ENCODE assay signal across 18 cellular contexts in genomic region chr10:124644771-124645170, GRCh38.
DNase-seq lines count a peak whose midpoint lies in the region; ATAC-seq and TF ChIP-seq lines count a peak whose summit lies in the region.
"Had no signal": no experiment of that assay in that cellular context is flagged by ENCODE, and none has a peak within 500 bp of the region (broad histone marks: within the 10 kb centered on the region; RNA-seq: fewer than 3 reads in every experiment).

No MANE protein-coding gene starts in this region.

- no peak overlapping the region for H3K9ac ChIP-seq in smooth muscle cell (ENCODE audit: low read depth)

- peak overlapping the region in 1 of 2 donors; percentile 3 for H3K4me3 Mint-ChIP-seq in stimulated activated naive B cell treated with anti-CD40 and anti-IgM and Interleukin-4, amounts not matched to agents 10 μg/mL and 1 μg/mL and 100 μg/mL, for 72 hours
- H3K4me3 Mint-ChIP-seq: CD8-positive, alpha-beta T cell had no signal

- H3K27me3 ChIP-seq in heart right ventricle (no peaks in the 10 kb centered on the region), body of pancreas (no peaks in the 10 kb centered on the region), smooth muscle cell (ENCODE audit: low read depth) (no peaks in the 10 kb centered on the region)
- H3K27me3 ChIP-seq: gastroesophageal sphincter, pancreas, uterus had no signal

- no peak overlapping the region for H3K4me2 ChIP-seq in smooth muscle cell

- H3K4me1 ChIP-seq in heart right ventricle: peaks cover 74 to 100% (median 100%) of the 10 kb centered on the region in 9 donors
- H3K4me1 ChIP-seq in body of pancreas: peaks cover 28% of the 10 kb centered on the region
- H3K4me1 ChIP-seq in smooth muscle cell (ENCODE audit: low read depth): peaks cover 61% of the 10 kb centered on the region

- H4K20me1 ChIP-seq in smooth muscle cell (ENCODE audit: low read depth): peaks cover 80% of the 10 kb centered on the region

- intact Hi-C loops in heart right ventricle (cut with DNase I): loop anchor here in 8 of 10 donors (5.0 kb wide), 6 partner anchors 33 to 98 kb away; partner anchors contain the start of gene FAM53B (in 3 of the 8)
- intact Hi-C loops in body of pancreas (cut with DNase I): no loop called here

- DNase-seq in GM12864 (ENCODE audit: low read depth): no peak
- no peak for DNase-seq in RWPE1 (ENCODE audit: low spot score)
- peak in 1 of 2 donors; percentile 21 for DNase-seq in heart right ventricle
- DNase-seq in stimulated activated naive B cell treated with anti-CD40 and anti-IgM and Interleukin-4, amounts not matched to agents 10 μg/mL and 1 μg/mL and 100 μg/mL, for 72 hours: no peak
- DNase-seq in body of pancreas: no peak
- DNase-seq in smooth muscle cell (lab: John Stamatoyannopoulos, UW; ENCODE audit: unreplicated experiment): no peak
- DNase-seq: CD8-positive, alpha-beta T cell; central memory CD4-positive, alpha-beta T cell; MM.1S; NCI-H2081; NCI-H526 treated with DMSO at 0.1 percent for 48 hours; small intestine; stimulated activated naive CD8-positive, alpha-beta T cell treated with anti-CD3 and anti-CD28 coated beads, Interleukin-15, Interleukin-2, amounts not matched to agents 100 U/mL and 50 U/mL, for 24 hours; uterus had no signal

- H3K27me3 Mint-ChIP-seq in stimulated activated naive B cell treated with anti-CD40 and anti-IgM and Interleukin-4, amounts not matched to agents 10 μg/mL and 1 μg/mL and 100 μg/mL, for 72 hours: no peaks in the 10 kb centered on the region

- H3K27ac Mint-ChIP-seq in stimulated activated naive B cell treated with anti-CD40 and anti-IgM and Interleukin-4, amounts not matched to agents 10 μg/mL and 1 μg/mL and 100 μg/mL, for 72 hours: peak overlapping the region; percentile 95

- no peaks in the 10 kb centered on the region for H3K79me2 ChIP-seq in smooth muscle cell (ENCODE audit: low read depth)

- no peaks in the 10 kb centered on the region for H3F3A ChIP-seq in smooth muscle cell (ENCODE audit: low read depth)

- H2AFZ ChIP-seq in smooth muscle cell (ENCODE audit: low read depth): no peak overlapping the region

- H3K4me1 Mint-ChIP-seq in stimulated activated naive B cell treated with anti-CD40 and anti-IgM and Interleukin-4, amounts not matched to agents 10 μg/mL and 1 μg/mL and 100 μg/mL, for 72 hours: peaks cover 90 to 100% of the 10 kb centered on the region in 2 donors

- ATAC-seq in heart right ventricle (no peak), HG03095 (IDR thresholded peaks at IDR 0.05; ENCODE audit: unreplicated experiment) (no peak), body of pancreas (no peak)
- no peak for ATAC-seq in stimulated activated naive B cell treated with anti-CD40 and anti-IgM and Interleukin-4, amounts not matched to agents 10 μg/mL and 1 μg/mL and 100 μg/mL, for 72 hours (replicated peaks)
- ATAC-seq: CD8-positive, alpha-beta T cell; gastroesophageal sphincter; mucosa of descending colon; pancreas; stimulated activated naive CD8-positive, alpha-beta T cell treated with anti-CD3 and anti-CD28 coated beads, Interleukin-15, Interleukin-2, amounts not matched to agents 100 U/mL and 50 U/mL, for 24 hours had no signal

- H3K4me3 ChIP-seq in GM12864 (ENCODE audit: low read depth, low read length) (no peak overlapping the region), heart right ventricle (no peak overlapping the region), body of pancreas (no peak overlapping the region), smooth muscle cell (no peak overlapping the region)
- H3K4me3 ChIP-seq: gastroesophageal sphincter, mucosa of descending colon, pancreas, uterus had no signal

- H3K9me3 Mint-ChIP-seq in stimulated activated naive B cell treated with anti-CD40 and anti-IgM and Interleukin-4, amounts not matched to agents 10 μg/mL and 1 μg/mL and 100 μg/mL, for 72 hours: no peaks in the 10 kb centered on the region
- H3K9me3 Mint-ChIP-seq: CD8-positive, alpha-beta T cell had no signal

- no peaks in the 10 kb centered on the region for H3K9me3 ChIP-seq in heart right ventricle
- H3K9me3 ChIP-seq in body of pancreas: no peaks in the 10 kb centered on the region
- H3K9me3 ChIP-seq in smooth muscle cell (replicated peaks; ENCODE audit: low read depth): no peaks in the 10 kb centered on the region
- H3K9me3 ChIP-seq: gastroesophageal sphincter, mucosa of descending colon, pancreas, uterus had no signal

- peak; percentile 13 for TF ChIP-seq CTCF in GM12864 (IDR thresholded peaks at IDR 0.05; ENCODE audit: low read depth, low read length, missing control alignments)
- TF ChIP-seq CTCF in RWPE1 (conservative IDR thresholded peaks at IDR 0.05; ENCODE audit: low read depth): no peak
- TF ChIP-seq CTCF in heart right ventricle (IDR thresholded peaks at IDR 0.05): no peak
- TF ChIP-seq CTCF in body of pancreas (IDR thresholded peaks at IDR 0.05): no peak
- TF ChIP-seq CTCF in smooth muscle cell (IDR thresholded peaks at IDR 0.05; ENCODE audit: borderline replicate concordance, insufficient read depth, poor library complexity, severe bottlenecking): no peak

- peaks cover 9 to 24% of the 10 kb centered on the region in 2 donors for H3K36me3 Mint-ChIP-seq in stimulated activated naive B cell treated with anti-CD40 and anti-IgM and Interleukin-4, amounts not matched to agents 10 μg/mL and 1 μg/mL and 100 μg/mL, for 72 hours

- 83 to 93% methylated on average over 8 of the region's 8 CpGs for WGBS in heart right ventricle, 2 donors
- WGBS in body of pancreas, 2 donors: 91 to 98% methylated on average over 4 to 8 of the region's 8 CpGs
- 99% methylated on average over 8 of the region's 8 CpGs for WGBS in smooth muscle cell (ENCODE audit: low lambda C conversion rate)

- H3K36me3 ChIP-seq in heart right ventricle: peaks cover 0 to 9% (median 0%) of the 10 kb centered on the region in 9 donors
- no peaks in the 10 kb centered on the region for H3K36me3 ChIP-seq in body of pancreas (replicated peaks in 1 of 2; ENCODE audit: insufficient read depth in 1 of 2, low read depth in 2 of 2)
- H3K36me3 ChIP-seq in smooth muscle cell (ENCODE audit: low read depth): no peaks in the 10 kb centered on the region
- H3K36me3 ChIP-seq: gastroesophageal sphincter, pancreas, uterus had no signal

- POLR2A ChIA-PET in RWPE1 (lab: Yijun Ruan, JAX; ENCODE audit: low non-redundant PET): no interaction called here

- no peak for TF ChIP-seq POLR2A in body of pancreas (IDR thresholded peaks at IDR 0.05)

- CTCF ChIA-PET in RWPE1 (lab: Yijun Ruan, JAX): interaction anchor here (1.8 kb wide), 1 partner anchor 13 kb away, joined by 5 read pairs; no protein-coding TSS in a partner anchor

- H3K27ac ChIP-seq in RWPE1 (peak overlapping the region; percentile 98), heart right ventricle (peak overlapping the region in 7 of 10 donors; percentile 57 to 91 (median 81)), body of pancreas (no peak overlapping the region), smooth muscle cell (ENCODE audit: low read depth) (no peak overlapping the region)
- H3K27ac ChIP-seq: pancreas had no signal

Comparison
In these comparisons a context has a peak if more than half of its experiments do, and no peak if none do; other contexts are left out.
1. H3K27ac ChIP-seq: peak in RWPE1 (single experiment) and heart right ventricle (7 of 10); none in body of pancreas (0 of 4) and smooth muscle cell (single experiment).